ENCODE assay signal across 15 cellular contexts in genomic region chr5:174348582-174348981, GRCh38.
A peak's percentile ranks its signal among the peaks of the same experiment; 100 is the strongest.
DNase-seq lines count a peak whose midpoint lies in the region; TF ChIP-seq lines count a peak whose summit lies in the region.
"Had no signal": no experiment of that assay in that cellular context is flagged by ENCODE, and none has a peak within 500 bp of the region (broad histone marks: within the 10 kb centered on the region; RNA-seq: fewer than 3 reads in every experiment).

No MANE protein-coding gene starts in this region.

- peaks cover 30% of the 10 kb centered on the region for H3K9me3 Mint-ChIP-seq in Caco-2 (ENCODE audit: unreplicated experiment)

- no peak overlapping the region for H3K4me3 Mint-ChIP-seq in Caco-2 (ENCODE audit: unreplicated experiment)

- CTCF ChIA-PET in Caco-2 (lab: Charles Lee) = no interaction called here

- intact Hi-C loops in Caco-2 (cut with micrococcal nuclease; ENCODE audit: unreplicated experiment) = no loop called here

- peaks cover 1% of the 10 kb centered on the region for H3K4me1 Mint-ChIP-seq in Caco-2 (ENCODE audit: low read depth, unreplicated experiment)

- H3K27me3 ChIP-seq in Caco-2 (replicated peaks; ENCODE audit: control insufficient read depth, insufficient read depth, low read length) (no peaks in the 10 kb centered on the region), H7 (ENCODE audit: control insufficient read depth, insufficient read depth, low read length) (no peaks in the 10 kb centered on the region)
- H3K27me3 ChIP-seq: BLaER1 treated with 17β-estradiol and CSF1 and Interleukin-3, amounts not matched to agents 10 nM and 100 nM had no signal

- no peak overlapping the region for H3K27ac Mint-ChIP-seq in Caco-2 (ENCODE audit: unreplicated experiment)

- H3K27me3 Mint-ChIP-seq in Caco-2 (ENCODE audit: insufficient read depth, unreplicated experiment) = peaks cover 5% of the 10 kb centered on the region

- no peaks in the 10 kb centered on the region for H3K36me3 ChIP-seq in Caco-2 (ENCODE audit: control insufficient read depth, insufficient read depth, low read length)
- no peaks in the 10 kb centered on the region for H3K36me3 ChIP-seq in H7 (replicated peaks; ENCODE audit: control insufficient read depth, insufficient read depth, low read length)
- H3K36me3 ChIP-seq: BLaER1 treated with 17β-estradiol and CSF1 and Interleukin-3, amounts not matched to agents 10 nM and 100 nM had no signal

- DNase-seq in NCI-H1105 treated with DMSO at 0.1 percent for 48 hours (lab: John Stamatoyannopoulos, UW) (peak; percentile 38), NCI-H1105 (lab: John Stamatoyannopoulos, UW) (no peak), dedifferentiated amniotic fluid mesenchymal stem cell (ENCODE audit: extremely low spot score) (peak; percentile 24), inferior parietal cortex (ENCODE audit: extremely low spot score) (peak; percentile 32), Caco-2 (no peak), H7 (no peak), AML-193 (lab: John Stamatoyannopoulos, UW) (no peak)
- no peak for DNase-seq in stimulated activated CD4-positive, alpha-beta T cell treated with anti-CD3 and anti-CD28 coated beads, Interleukin-2, amount 100 ng/mL, for 24 hours
- DNase-seq: DMS153; Kasumi-1; NCI-H1436; NCI-H2029 treated with DMSO at 0.1 percent for 48 hours; NCI-H524 treated with DMSO at 0.1 percent for 48 hours; NK-92 treated with Interleukin-12 subunit alpha and Interleukin-12 subunit beta, amount 100 ng/mL, for 24 hours had no signal

- H3K9me3 ChIP-seq in Caco-2 = no peaks in the 10 kb centered on the region
- H3K9me3 ChIP-seq: BLaER1 treated with 17β-estradiol and CSF1 and Interleukin-3, amounts not matched to agents 10 nM and 100 nM had no signal

- no peak for TF ChIP-seq CTCF in Caco-2 (IDR thresholded peaks at IDR 0.05; ENCODE audit: insufficient read depth in 1 of 2, low read depth in 1 of 2, low read length in 1 of 2, severe bottlenecking in 1 of 2, unreplicated experiment in 1 of 2)

- H3K36me3 Mint-ChIP-seq in Caco-2 (ENCODE audit: insufficient read depth, unreplicated experiment) = no peaks in the 10 kb centered on the region

- BruUV-seq in Caco-2 (replicated peaks; lab: Mats Ljungman, UMichigan) = no TSS peak

- H3K4me3 ChIP-seq in Caco-2 (ENCODE audit: low read depth, low read length) (no peak overlapping the region), H7 (ENCODE audit: insufficient read depth, low read depth, low read length) (no peak overlapping the region)
- H3K4me3 ChIP-seq: BLaER1 treated with 17β-estradiol and CSF1 and Interleukin-3, amounts not matched to agents 10 nM and 100 nM had no signal

- POLR2A ChIA-PET in Caco-2 (lab: Charles Lee) = no interaction called here

- no peaks in the 10 kb centered on the region for H3K4me1 ChIP-seq in Caco-2
- H3K4me1 ChIP-seq: BLaER1 treated with 17β-estradiol and CSF1 and Interleukin-3, amounts not matched to agents 10 nM and 100 nM had no signal

Comparison
In these comparisons a context has a peak if more than half of its experiments do, and no peak if none do; other contexts are left out.
1. DNase-seq: peak in NCI-H1105 treated with DMSO at 0.1 percent for 48 hours (single experiment), dedifferentiated amniotic fluid mesenchymal stem cell (single experiment) and inferior parietal cortex (single experiment); none in NCI-H1105 (single experiment), stimulated activated CD4-positive, alpha-beta T cell treated with anti-CD3 and anti-CD28 coated beads, Interleukin-2, amount 100 ng/mL, for 24 hours (0 of 2), Caco-2 (0 of 2), H7 (single experiment) and AML-193 (0 of 2).